Comparison of ENCODE assay signal across 1 cellular context in the genomic region with DNA sequence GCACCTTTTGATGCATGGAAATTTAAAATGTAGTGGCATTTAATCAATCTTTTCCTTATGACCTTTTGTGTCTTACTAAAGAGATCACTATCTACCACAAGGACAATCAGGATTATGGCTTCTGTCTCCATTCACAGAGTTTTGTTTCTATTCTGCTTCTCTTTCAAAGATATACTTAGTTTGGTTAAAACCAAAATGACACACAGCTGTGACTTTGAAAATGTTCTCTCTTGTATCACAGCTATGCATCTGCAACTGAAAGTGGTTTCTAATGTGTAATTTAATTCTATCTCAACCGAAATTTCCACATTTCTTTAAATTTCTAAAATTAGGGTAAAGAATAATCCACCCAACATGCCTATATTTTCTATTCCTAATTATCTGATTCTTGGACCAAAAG.
TF ChIP-seq lines count a peak whose summit lies in the region.

No MANE protein-coding gene starts in this region.

TF ChIP-seq in GM23338, 12 proteins besides CTCF, POLR2A, EP300 and RAD21 (continued from another document):
- TF ChIP-seq, protein P1, sequence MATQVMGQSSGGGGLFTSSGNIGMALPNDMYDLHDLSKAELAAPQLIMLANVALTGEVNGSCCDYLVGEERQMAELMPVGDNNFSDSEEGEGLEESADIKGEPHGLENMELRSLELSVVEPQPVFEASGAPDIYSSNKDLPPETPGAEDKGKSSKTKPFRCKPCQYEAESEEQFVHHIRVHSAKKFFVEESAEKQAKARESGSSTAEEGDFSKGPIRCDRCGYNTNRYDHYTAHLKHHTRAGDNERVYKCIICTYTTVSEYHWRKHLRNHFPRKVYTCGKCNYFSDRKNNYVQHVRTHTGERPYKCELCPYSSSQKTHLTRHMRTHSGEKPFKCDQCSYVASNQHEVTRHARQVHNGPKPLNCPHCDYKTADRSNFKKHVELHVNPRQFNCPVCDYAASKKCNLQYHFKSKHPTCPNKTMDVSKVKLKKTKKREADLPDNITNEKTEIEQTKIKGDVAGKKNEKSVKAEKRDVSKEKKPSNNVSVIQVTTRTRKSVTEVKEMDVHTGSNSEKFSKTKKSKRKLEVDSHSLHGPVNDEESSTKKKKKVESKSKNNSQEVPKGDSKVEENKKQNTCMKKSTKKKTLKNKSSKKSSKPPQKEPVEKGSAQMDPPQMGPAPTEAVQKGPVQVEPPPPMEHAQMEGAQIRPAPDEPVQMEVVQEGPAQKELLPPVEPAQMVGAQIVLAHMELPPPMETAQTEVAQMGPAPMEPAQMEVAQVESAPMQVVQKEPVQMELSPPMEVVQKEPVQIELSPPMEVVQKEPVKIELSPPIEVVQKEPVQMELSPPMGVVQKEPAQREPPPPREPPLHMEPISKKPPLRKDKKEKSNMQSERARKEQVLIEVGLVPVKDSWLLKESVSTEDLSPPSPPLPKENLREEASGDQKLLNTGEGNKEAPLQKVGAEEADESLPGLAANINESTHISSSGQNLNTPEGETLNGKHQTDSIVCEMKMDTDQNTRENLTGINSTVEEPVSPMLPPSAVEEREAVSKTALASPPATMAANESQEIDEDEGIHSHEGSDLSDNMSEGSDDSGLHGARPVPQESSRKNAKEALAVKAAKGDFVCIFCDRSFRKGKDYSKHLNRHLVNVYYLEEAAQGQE (IDR thresholded peaks at IDR 0.05; ENCODE audit: unreplicated experiment), result no peak
- TF ChIP-seq STAT1 (IDR thresholded peaks at IDR 0.05; ENCODE audit: unreplicated experiment), result no peak
- TF ChIP-seq, protein P2, sequence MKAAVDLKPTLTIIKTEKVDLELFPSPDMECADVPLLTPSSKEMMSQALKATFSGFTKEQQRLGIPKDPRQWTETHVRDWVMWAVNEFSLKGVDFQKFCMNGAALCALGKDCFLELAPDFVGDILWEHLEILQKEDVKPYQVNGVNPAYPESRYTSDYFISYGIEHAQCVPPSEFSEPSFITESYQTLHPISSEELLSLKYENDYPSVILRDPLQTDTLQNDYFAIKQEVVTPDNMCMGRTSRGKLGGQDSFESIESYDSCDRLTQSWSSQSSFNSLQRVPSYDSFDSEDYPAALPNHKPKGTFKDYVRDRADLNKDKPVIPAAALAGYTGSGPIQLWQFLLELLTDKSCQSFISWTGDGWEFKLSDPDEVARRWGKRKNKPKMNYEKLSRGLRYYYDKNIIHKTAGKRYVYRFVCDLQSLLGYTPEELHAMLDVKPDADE (IDR thresholded peaks at IDR 0.05), result no peak
